In genomic region chr13:107641574-107641973, GRCh38 we compare ENCODE assay signal across 7 cellular contexts.
"Had no signal": no experiment of that assay in that cellular context is flagged by ENCODE, and none has a peak within 500 bp of the region (broad histone marks: within the 10 kb centered on the region; RNA-seq: fewer than 3 reads in every experiment).

No MANE protein-coding gene starts in this region.

- H3K36me3 ChIP-seq: HAP-1 had no signal

- H2AFZ ChIP-seq: GM23248 had no signal

- H3K9me3 ChIP-seq: HAP-1 had no signal

- H3K4me1 ChIP-seq: HAP-1 had no signal

- H3K27ac ChIP-seq: GM23248, HL-60 had no signal

- DNase-seq: GM23248, GOT3, H7, HFFc6, KBM-7 had no signal

- H3K4me3 ChIP-seq: GM23248, HAP-1 had no signal
